ENCODE assay signal across 2 cellular contexts in genomic region chr3:12885585-12885934, GRCh38.
TF ChIP-seq lines count a peak whose summit lies in the region.

No MANE protein-coding gene starts in this region.

TF ChIP-seq in GM12878, 131 proteins besides CTCF, POLR2A, EP300 and RAD21:
- TF ChIP-seq MTA3 (IDR thresholded peaks at IDR 0.05; ENCODE audit: borderline replicate concordance, low read length) (no peak), CREB1 (IDR thresholded peaks at IDR 0.05; ENCODE audit: low read depth) (no peak), ZNF592 (IDR thresholded peaks at IDR 0.05) (no peak), JUND (IDR thresholded peaks at IDR 0.05; ENCODE audit: low read depth, low read length) (no peak), PBX3 (IDR thresholded peaks at IDR 0.05; ENCODE audit: insufficient replicate concordance, low read depth, low read length) (no peak), ATF2 (IDR thresholded peaks at IDR 0.05; ENCODE audit: low read length) (no peak), RBBP5 (conservative IDR thresholded peaks at IDR 0.05) (no peak), FOXK2 (IDR thresholded peaks at IDR 0.05) (no peak), ZZZ3 (IDR thresholded peaks at IDR 0.05; ENCODE audit: control insufficient read depth, insufficient read length, low read depth) (no peak), SIX5 (IDR thresholded peaks at IDR 0.05; ENCODE audit: low read depth, low read length, severe bottlenecking) (no peak), POLR2AphosphoS2 (IDR thresholded peaks at IDR 0.05; ENCODE audit: low read depth, low read length) (no peak), NR2F1 (conservative IDR thresholded peaks at IDR 0.05) (no peak), STAT1 (conservative IDR thresholded peaks at IDR 0.05) (no peak)

TF ChIP-seq in GM12891, 5 proteins besides CTCF, POLR2A, EP300 and RAD21:
- TF ChIP-seq TAF1 (IDR thresholded peaks at IDR 0.05; ENCODE audit: low read depth, low read length) (no peak), POU2F2 (IDR thresholded peaks at IDR 0.05; ENCODE audit: low read depth, low read length) (no peak), PAX5 (IDR thresholded peaks at IDR 0.05; ENCODE audit: insufficient read depth, low read length, severe bottlenecking) (no peak), SPI1 (IDR thresholded peaks at IDR 0.05; ENCODE audit: low read depth, low read length) (no peak), POLR2AphosphoS5 (IDR thresholded peaks at IDR 0.05; ENCODE audit: low read depth, low read length) (no peak)
